In genomic region chr4:147535161-147535560, GRCh38 we compare ENCODE assay signal across 25 cellular contexts. TPM values are rescaled to one million over a fixed set of nuclear protein-coding genes. Genes with fewer than 3 reads are reported as not detected.
"Had no signal": no experiment of that assay in that cellular context is flagged by ENCODE, and none has a peak within 500 bp of the region (broad histone marks: within the 10 kb centered on the region; RNA-seq: fewer than 3 reads in every experiment).

No MANE protein-coding gene starts in this region.

- H3K79me2 ChIP-seq: parathyroid adenoma had no signal

- DNase-seq: colonic mucosa; effector memory CD4-positive, alpha-beta T cell; foreskin keratinocyte; glutamatergic neuron; heart right ventricle; hypothalamus; natural killer cell; sigmoid colon; stimulated activated CD4-positive, alpha-beta T cell treated with anti-CD3 and anti-CD28 coated beads, Interleukin-4, amount 100 ng/mL, for 4 hours; stimulated activated naive CD8-positive, alpha-beta T cell treated with anti-CD3 and anti-CD28 coated beads, Interleukin-15, Interleukin-2, amounts not matched to agents 100 U/mL and 50 U/mL, for 24 hours; substantia nigra; testis; tibial artery; upper lobe of right lung; uterus had no signal

- ATAC-seq: foreskin keratinocyte; heart right ventricle; left lobe of liver; natural killer cell; stimulated activated memory B cell treated with anti-CD40 and anti-IgM and Interleukin-4, amounts not matched to agents 10 μg/mL and 1 μg/mL and 100 μg/mL, for 72 hours; stimulated activated naive CD8-positive, alpha-beta T cell treated with anti-CD3 and anti-CD28 coated beads, Interleukin-15, Interleukin-2, amounts not matched to agents 100 U/mL and 50 U/mL, for 24 hours; upper lobe of right lung had no signal

- H3K9me3 Mint-ChIP-seq: central memory CD8-positive, alpha-beta T cell; dendritic cell treated with granulocyte-macrophage colony-stimulating factor and Interleukin-4, amounts not matched to agents 40 ng/mL and 50 ng/mL, for 4 days; natural killer cell; neural crest cell; stimulated activated memory B cell treated with anti-CD40 and anti-IgM and Interleukin-4, amounts not matched to agents 10 μg/mL and 1 μg/mL and 100 μg/mL, for 72 hours had no signal

- H3K4me1 Mint-ChIP-seq: central memory CD8-positive, alpha-beta T cell; natural killer cell; stimulated activated memory B cell treated with anti-CD40 and anti-IgM and Interleukin-4, amounts not matched to agents 10 μg/mL and 1 μg/mL and 100 μg/mL, for 72 hours had no signal

- H3K4me3 Mint-ChIP-seq: central memory CD8-positive, alpha-beta T cell; dendritic cell treated with granulocyte-macrophage colony-stimulating factor and Interleukin-4, amounts not matched to agents 40 ng/mL and 50 ng/mL, for 4 days; natural killer cell; neural crest cell; stimulated activated memory B cell treated with anti-CD40 and anti-IgM and Interleukin-4, amounts not matched to agents 10 μg/mL and 1 μg/mL and 100 μg/mL, for 72 hours had no signal

- H3K27me3 Mint-ChIP-seq: dendritic cell treated with granulocyte-macrophage colony-stimulating factor and Interleukin-4, amounts not matched to agents 40 ng/mL and 50 ng/mL, for 4 days; progenitor cell of endocrine pancreas had no signal

- H3K27ac Mint-ChIP-seq: dendritic cell treated with granulocyte-macrophage colony-stimulating factor and Interleukin-4, amounts not matched to agents 40 ng/mL and 50 ng/mL, for 4 days; natural killer cell; progenitor cell of endocrine pancreas; stimulated activated memory B cell treated with anti-CD40 and anti-IgM and Interleukin-4, amounts not matched to agents 10 μg/mL and 1 μg/mL and 100 μg/mL, for 72 hours had no signal

- H3K27me3 ChIP-seq: colonic mucosa, esophagus muscularis mucosa, foreskin keratinocyte, heart right ventricle, sigmoid colon, testis, tibial artery, upper lobe of right lung, uterus had no signal

- H3K27ac ChIP-seq: colonic mucosa, esophagus muscularis mucosa, foreskin keratinocyte, neutrophil, parathyroid adenoma, sigmoid colon, testis, tibial artery, upper lobe of right lung had no signal

- H3K36me3 Mint-ChIP-seq: natural killer cell; stimulated activated memory B cell treated with anti-CD40 and anti-IgM and Interleukin-4, amounts not matched to agents 10 μg/mL and 1 μg/mL and 100 μg/mL, for 72 hours had no signal

- H2AFZ ChIP-seq: parathyroid adenoma had no signal

- H3K4me3 ChIP-seq: colonic mucosa, esophagus muscularis mucosa, heart right ventricle, sigmoid colon, testis, tibial artery, upper lobe of right lung, uterus had no signal

- H3K36me3 ChIP-seq: colonic mucosa, esophagus muscularis mucosa, neutrophil, sigmoid colon, tibial artery, upper lobe of right lung, uterus had no signal

- H3K9me3 ChIP-seq: colonic mucosa, esophagus muscularis mucosa, heart right ventricle, neutrophil, testis, tibial artery, upper lobe of right lung, uterus had no signal

- H3K4me1 ChIP-seq: colonic mucosa, esophagus muscularis mucosa, foreskin keratinocyte, testis, upper lobe of right lung had no signal

RNA-seq across cellular contexts. Expression of gene EDNRA, which starts 54.3 kb away (rescaled TPM):
- total RNA-seq: endothelial cell of umbilical vein, natural killer cell had no signal
